In genomic region chr9:4068914-4069313, GRCh38 we compare ENCODE assay signal across 20 cellular contexts.
DNase-seq lines count a peak whose midpoint lies in the region; ATAC-seq, FAIRE-seq and TF ChIP-seq lines count a peak whose summit lies in the region.
"Had no signal": no experiment of that assay in that cellular context is flagged by ENCODE, and none has a peak within 500 bp of the region (broad histone marks: within the 10 kb centered on the region; RNA-seq: fewer than 3 reads in every experiment).

No MANE protein-coding gene starts in this region.

- POLR2A ChIA-PET in A549 (lab: Yijun Ruan, JAX): no interaction called here
- POLR2A ChIA-PET in HEK293T (lab: Yijun Ruan, JAX): no interaction called here

- H3K4me3 ChIP-seq in A549 (no peak overlapping the region), liver (ENCODE audit: low read depth in 1 of 3, low read length in 3 of 3) (no peak overlapping the region), pancreas (no peak overlapping the region), left lung (no peak overlapping the region)
- H3K4me3 ChIP-seq: GM23248 had no signal

- no peak for TF ChIP-seq EP300 in A549 (IDR thresholded peaks at IDR 0.05)

- H3K27ac ChIP-seq in A549: 0 out of 6 replicates have a peak overlapping the region, but pooled peaks of 1 of the 2 experiments have one; percentile 23
- peak overlapping the region; percentile 21 to 88 for H3K27ac ChIP-seq in liver (ENCODE audit: low read depth in 1 of 2, low read length in 2 of 2)
- H3K27ac ChIP-seq in pancreas: peak overlapping the region in 3 of 4 donors; percentile 2 to 56 (median 54)
- H3K27ac ChIP-seq in left lung: peak overlapping the region in 1 of 2 donors; percentile 1
- H3K27ac ChIP-seq: GM23248 had no signal

- DNase-seq in A549 (ENCODE audit: low read depth in 1 of 2, low spot score in 1 of 2) (no peak), HEK293T (ENCODE audit: extremely low spot score) (no peak), pancreas (no peak), islet precursor cell (no peak), left lung (no peak), hippocampal formation (lab: John Stamatoyannopoulos, UW) (no peak), NCI-H1417 (lab: John Stamatoyannopoulos, UW) (no peak)
- DNase-seq: CD8-positive, alpha-beta T cell; GF-D8; GM23248; KBM-7; NCI-H1436 treated with DMSO at 0.1 percent for 48 hours; NCI-H2081; NCI-H510A; NCI-H82 had no signal

- FAIRE-seq in A549 (lab: Jason Lieb, UNC): no peak
- FAIRE-seq in pancreas (lab: Jason Lieb, UNC): no peak
- FAIRE-seq: D721Med, GM12891, GM18507 had no signal

- H3K36me3 ChIP-seq in liver (ENCODE audit: control insufficient read depth in 4 of 4, insufficient read depth in 3 of 4, low read depth in 1 of 4, low read length in 3 of 4) (no peaks in the 10 kb centered on the region), pancreas (no peaks in the 10 kb centered on the region), left lung (no peaks in the 10 kb centered on the region)

- 88% methylated on average over 2 of the region's 2 CpGs for WGBS in A549 (ENCODE audit: missing lambda C conversion rate)
- 61% methylated on average over 2 of the region's 2 CpGs for WGBS in liver
- 85 to 88% methylated on average over 2 of the region's 2 CpGs for WGBS in pancreas, 2 donors

- intact Hi-C loops in pancreas (cut with DNase I): no loop called here
- intact Hi-C loops in left lung (cut with DNase I): no loop called here

- no peak for TF ChIP-seq RAD21 in A549 (conservative IDR thresholded peaks at IDR 0.05 in 1 of 2, IDR thresholded peaks at IDR 0.05 in 1 of 2)
- TF ChIP-seq RAD21 in liver (IDR thresholded peaks at IDR 0.05): no peak

- H3K27me3 ChIP-seq in liver (ENCODE audit: control insufficient read depth in 4 of 4, insufficient read depth in 4 of 4, low read length in 3 of 4): no peaks in the 10 kb centered on the region
- no peaks in the 10 kb centered on the region for H3K27me3 ChIP-seq in pancreas
- H3K27me3 ChIP-seq in left lung: no peaks in the 10 kb centered on the region

- H3K9me3 ChIP-seq in A549 (no peaks in the 10 kb centered on the region), liver (ENCODE audit: control insufficient read depth in 4 of 4, low read length in 3 of 4) (no peaks in the 10 kb centered on the region), pancreas (no peaks in the 10 kb centered on the region), left lung (no peaks in the 10 kb centered on the region)

- peak overlapping the region; percentile 25 to 81 for H3K9ac ChIP-seq in liver (ENCODE audit: low read depth in 1 of 2, low read length in 2 of 2)
- H3K9ac ChIP-seq: GM23248 had no signal

- ATAC-seq in A549: no peak
- ATAC-seq in pancreas: no peak
- no peak for ATAC-seq in left lung
- ATAC-seq: CD8-positive, alpha-beta T cell; Panc1 had no signal

- no peak for TF ChIP-seq POLR2A in A549 (IDR thresholded peaks at IDR 0.05; ENCODE audit: low read length)

- CTCF ChIA-PET in A549 (lab: Yijun Ruan, JAX) (interaction anchor here (1.0 to 2.1 kb wide), 3 partner anchors 8 to 325 kb away, joined by 3 to 11 read pairs (median 3); no protein-coding TSS in a partner anchor), HEK293T (lab: Yijun Ruan, JAX) (no interaction called here)

- no peak for TF ChIP-seq CTCF in A549 (IDR thresholded peaks at IDR 0.05)
- TF ChIP-seq CTCF in liver (IDR thresholded peaks at IDR 0.05; ENCODE audit: low read depth, low read length, missing input control): no peak
- no peak for TF ChIP-seq CTCF in pancreas (IDR thresholded peaks at IDR 0.05)
- TF ChIP-seq CTCF in left lung (IDR thresholded peaks at IDR 0.05): no peak

- H3K4me1 ChIP-seq in A549 (peaks cover 55% of the 10 kb centered on the region), liver (ENCODE audit: control insufficient read depth in 4 of 4, insufficient read depth in 4 of 4, low read length in 3 of 4) (peaks cover 6 to 54% (median 44%) of the 10 kb centered on the region in 4 donors), pancreas (peaks cover 0 to 24% (median 15%) of the 10 kb centered on the region in 3 donors), left lung (no peaks in the 10 kb centered on the region)

- H3K4me2 ChIP-seq in A549: peak overlapping the region; percentile 46

TF ChIP-seq in A549, 52 proteins besides CTCF, POLR2A, EP300 and RAD21:
- TF ChIP-seq BCL3 (IDR thresholded peaks at IDR 0.05) (no peak), FOXS1 (CRISPR knock-in tag; IDR thresholded peaks at IDR 0.05) (no peak), CEBPB (IDR thresholded peaks at IDR 0.05) (no peak), SMC3 (IDR thresholded peaks at IDR 0.05) (no peak), RFX5 (IDR thresholded peaks at IDR 0.05) (no peak), ZFP36 (IDR thresholded peaks at IDR 0.05; ENCODE audit: borderline replicate concordance, partially characterized antibody) (no peak), CHD4 (IDR thresholded peaks at IDR 0.05; ENCODE audit: borderline replicate concordance) (no peak)

TF ChIP-seq in HEK293T, 16 proteins besides CTCF, POLR2A, EP300 and RAD21:
- peak; percentile 36 for TF ChIP-seq PKNOX1 (IDR thresholded peaks at IDR 0.05)
- no peak for TF ChIP-seq CTBP1 (IDR thresholded peaks at IDR 0.05; ENCODE audit: borderline replicate concordance)

TF ChIP-seq in liver, 16 proteins besides CTCF, POLR2A, EP300 and RAD21:
- no peak for TF ChIP-seq SP1 (IDR thresholded peaks at IDR 0.05)
- no peak for TF ChIP-seq ZBTB33 (IDR thresholded peaks at IDR 0.05)
- TF ChIP-seq REST (IDR thresholded peaks at IDR 0.05): no peak
